In the genomic region with DNA sequence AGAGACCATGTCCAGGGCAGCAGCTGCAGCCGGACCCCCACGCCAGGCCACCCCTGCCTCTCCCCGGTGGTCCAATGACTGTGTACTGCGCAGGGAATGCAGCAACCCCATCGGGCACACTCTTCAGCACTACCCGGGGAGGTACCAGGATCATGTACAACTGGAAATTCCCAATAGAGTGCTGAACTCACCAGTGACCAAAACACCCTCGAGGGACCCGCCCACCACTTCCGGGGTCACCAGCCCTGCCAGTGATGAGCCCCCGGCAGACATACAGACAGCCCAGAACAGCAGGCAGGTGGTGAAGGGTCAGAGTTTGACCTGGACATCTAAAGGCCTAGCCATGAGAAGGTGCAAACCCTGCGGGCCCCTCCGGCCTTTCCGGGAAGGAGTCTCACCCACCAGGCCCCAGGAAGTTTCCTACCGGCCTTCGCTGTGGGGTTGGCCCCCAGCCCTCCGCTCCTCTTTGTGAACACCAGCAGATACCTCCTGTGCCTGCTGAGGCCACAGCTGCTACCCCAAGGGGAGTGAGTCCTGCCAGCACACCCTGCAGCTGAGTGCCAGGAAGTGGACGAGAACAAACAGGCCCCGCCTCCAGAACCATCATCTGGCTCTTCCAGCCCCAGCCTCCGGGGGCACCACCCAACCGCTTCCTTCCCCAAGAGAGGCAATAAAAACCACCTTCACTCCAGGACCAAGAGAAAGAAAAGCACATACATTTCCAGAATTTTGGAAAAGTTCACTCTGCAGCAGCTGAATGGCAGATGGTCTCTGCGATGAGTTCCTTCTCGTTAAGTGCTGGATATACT, we compare ENCODE assay signal across 8 cellular contexts. TPM values are rescaled to one million over a fixed set of nuclear protein-coding genes. Genes with fewer than 3 reads are reported as not detected.
A peak's percentile ranks its signal among the peaks of the same experiment; 100 is the strongest.
DNase-seq lines count a peak whose midpoint lies in the region; ATAC-seq and TF ChIP-seq lines count a peak whose summit lies in the region.

No MANE protein-coding gene starts in this region.

- intact Hi-C loops in aorta (cut with DNase I), result no loop called here

- no peak overlapping the region for H3K4me3 ChIP-seq in aorta (ENCODE audit: low read length in 2 of 2)

- DNase-seq in A172 (ENCODE audit: low spot score), result peak; percentile 82
- DNase-seq in RKO (ENCODE audit: low spot score), result peak; percentile 78
- peak; percentile 23 for DNase-seq in globus pallidus (ENCODE audit: low spot score)
- no peak for DNase-seq in progenitor cell of endocrine pancreas (ENCODE audit: low spot score, unreplicated experiment)
- peak; percentile 77 to 86 for DNase-seq in aorta

- H3K9me3 ChIP-seq in aorta (ENCODE audit: control insufficient read depth, low read length), result no peaks in the 10 kb centered on the region

- H3K27me3 Mint-ChIP-seq in activated T-helper 17 cell treated with anti-CD3 and anti-CD28 coated beads, Interleukin-2, amount 50 U/mL, for 72 hours, result no peaks in the 10 kb centered on the region
- no peaks in the 10 kb centered on the region for H3K27me3 Mint-ChIP-seq in progenitor cell of endocrine pancreas

- peaks cover 96% of the 10 kb centered on the region for H3K36me3 Mint-ChIP-seq in activated T-helper 17 cell treated with anti-CD3 and anti-CD28 coated beads, Interleukin-2, amount 50 U/mL, for 72 hours (ENCODE audit: low read depth)
- peaks cover 48% of the 10 kb centered on the region for H3K36me3 Mint-ChIP-seq in progenitor cell of endocrine pancreas (ENCODE audit: insufficient read depth)

- ATAC-seq in GM18858 (IDR thresholded peaks at IDR 0.05; ENCODE audit: unreplicated experiment) (peak; percentile 79), HG03175 (IDR thresholded peaks at IDR 0.05; ENCODE audit: unreplicated experiment) (peak; percentile 91), aorta (ENCODE audit: low FRiP score) (peak; percentile 72)
- peak; percentile 97 for ATAC-seq in activated T-helper 17 cell treated with anti-CD3 and anti-CD28 coated beads, Interleukin-2, amount 50 U/mL, for 72 hours (replicated peaks)

- peak; percentile 33 for TF ChIP-seq CTCF in progenitor cell of endocrine pancreas (IDR thresholded peaks at IDR 0.05; ENCODE audit: unreplicated experiment)

- H3K36me3 ChIP-seq in aorta (ENCODE audit: control insufficient read depth in 1 of 2, insufficient read depth in 2 of 2, low read length in 1 of 2), result peaks cover 8 to 10% of the 10 kb centered on the region in 2 donors

- 85 to 87% methylated on average over 22 of the region's 22 CpGs for WGBS in aorta, 2 donors

- peak overlapping the region; percentile 96 for H3K27ac Mint-ChIP-seq in activated T-helper 17 cell treated with anti-CD3 and anti-CD28 coated beads, Interleukin-2, amount 50 U/mL, for 72 hours
- no peak overlapping the region for H3K27ac Mint-ChIP-seq in progenitor cell of endocrine pancreas

- H3K9me3 Mint-ChIP-seq in activated T-helper 17 cell treated with anti-CD3 and anti-CD28 coated beads, Interleukin-2, amount 50 U/mL, for 72 hours, result no peaks in the 10 kb centered on the region
- no peaks in the 10 kb centered on the region for H3K9me3 Mint-ChIP-seq in progenitor cell of endocrine pancreas (ENCODE audit: low read depth)

- H3K4me1 ChIP-seq in aorta (ENCODE audit: control insufficient read depth in 1 of 2, insufficient read depth in 2 of 2, low read length in 2 of 2), result no peaks in the 10 kb centered on the region

- peaks cover 15% of the 10 kb centered on the region for H3K4me1 Mint-ChIP-seq in activated T-helper 17 cell treated with anti-CD3 and anti-CD28 coated beads, Interleukin-2, amount 50 U/mL, for 72 hours
- no peaks in the 10 kb centered on the region for H3K4me1 Mint-ChIP-seq in progenitor cell of endocrine pancreas (ENCODE audit: low read depth)

- no peaks in the 10 kb centered on the region for H3K27me3 ChIP-seq in aorta (ENCODE audit: control insufficient read depth in 1 of 2, insufficient read depth in 2 of 2, low read length in 1 of 2)

- H3K27ac ChIP-seq in aorta (ENCODE audit: low read depth in 1 of 2, low read length in 2 of 2), result no peak overlapping the region

- H3K4me3 Mint-ChIP-seq in activated T-helper 17 cell treated with anti-CD3 and anti-CD28 coated beads, Interleukin-2, amount 50 U/mL, for 72 hours, result peak overlapping the region; percentile 79
- H3K4me3 Mint-ChIP-seq in progenitor cell of endocrine pancreas (ENCODE audit: low read depth), result no peak overlapping the region

RNA-seq across cellular contexts. Expression of gene ANKRD61, which starts 5.0 kb away (rescaled TPM):
- total RNA-seq in A172 (2014; rRNA removed; shearing (Covaris generic)), result 1.0 TPM in 1 of 2 replicates, not detected in the other
- total RNA-seq in activated T-helper 17 cell treated with anti-CD3 and anti-CD28 coated beads, Interleukin-2, amount 50 U/mL, for 72 hours, result under 1 TPM in 1 of 2 donors, not detected in 1; 0.26 TPM
- 0.22 and 0.47 TPM in 2 replicates for total RNA-seq in progenitor cell of endocrine pancreas
- not detected for total RNA-seq in aorta
- polyA plus RNA-seq in aorta, result not detected

RNA-seq across cellular contexts. Expression of gene AIMP2, which starts 17.1 kb away (rescaled TPM):
- 265 and 288 TPM in 2 replicates for total RNA-seq in A172 (2014; rRNA removed; shearing (Covaris generic))
- total RNA-seq in activated T-helper 17 cell treated with anti-CD3 and anti-CD28 coated beads, Interleukin-2, amount 50 U/mL, for 72 hours, result 10 to 100 TPM; 21.5 to 45.2 TPM
- 30.1 and 33.4 TPM in 2 replicates for total RNA-seq in progenitor cell of endocrine pancreas
- 10 to 100 TPM; 13.1 to 13.8 TPM for total RNA-seq in aorta
- polyA plus RNA-seq in aorta, result 10 to 100 TPM; 13.9 to 19.3 TPM

RNA-seq across cellular contexts. Expression of gene PMS2, which starts 17.4 kb away (rescaled TPM):
- total RNA-seq in A172 (2014; rRNA removed; shearing (Covaris generic)), result 35.9 and 43.0 TPM in 2 replicates
- 10 to 100 TPM; 17.4 to 20.6 TPM for total RNA-seq in activated T-helper 17 cell treated with anti-CD3 and anti-CD28 coated beads, Interleukin-2, amount 50 U/mL, for 72 hours
- total RNA-seq in progenitor cell of endocrine pancreas (19.7 and 23.9 TPM in 2 replicates), aorta (10 to 100 TPM in 1 of 2 donors, 1 to 10 TPM in 1; 7.4 to 11.3 TPM)
- polyA plus RNA-seq in aorta, result 1 to 10 TPM; 1.8 to 9.0 TPM

RNA-seq across cellular contexts. Expression of gene EIF2AK1, which starts 32.8 kb away (rescaled TPM):
- total RNA-seq in A172 (2014; rRNA removed; shearing (Covaris generic)), result 71.8 and 175 TPM in 2 replicates
- 100 to 1,000 TPM; 116 to 117 TPM for total RNA-seq in activated T-helper 17 cell treated with anti-CD3 and anti-CD28 coated beads, Interleukin-2, amount 50 U/mL, for 72 hours
- total RNA-seq in progenitor cell of endocrine pancreas, result 114 and 121 TPM in 2 replicates
- total RNA-seq in aorta, result 10 to 100 TPM; 42.9 to 63.4 TPM
- 10 to 100 TPM; 22.8 to 23.0 TPM for polyA plus RNA-seq in aorta

RNA-seq across cellular contexts. Expression of gene RSPH10B, which starts 55.7 kb away (rescaled TPM):
- not detected in 2 replicates for total RNA-seq in A172 (2014; rRNA removed; shearing (Covaris generic))
- total RNA-seq in activated T-helper 17 cell treated with anti-CD3 and anti-CD28 coated beads, Interleukin-2, amount 50 U/mL, for 72 hours, result 1 to 10 TPM in 1 of 2 donors, under 1 TPM in 1; 0.11 to 2.2 TPM
- total RNA-seq in progenitor cell of endocrine pancreas (1.5 and 2.0 TPM in 2 replicates), aorta (not detected)
- polyA plus RNA-seq in aorta, result under 1 TPM in 1 of 2 donors, not detected in 1; 0.10 TPM
